ENCODE assay signal across 8 cellular contexts in genomic region chr17:79991140-79991923, GRCh38. TPM values are rescaled to one million over a fixed set of nuclear protein-coding genes. Genes with fewer than 3 reads are reported as not detected.
DNase-seq lines count a peak whose midpoint lies in the region; ATAC-seq and TF ChIP-seq lines count a peak whose summit lies in the region.

No MANE protein-coding gene starts in this region.

- H3K27ac Mint-ChIP-seq in HFFc6: no peak overlapping the region
- H3K27ac Mint-ChIP-seq in activated CD4-positive, alpha-beta memory T cell treated with anti-CD3 and anti-CD28 coated beads, Interleukin-2, amount 10 ng/mL, durations not matched to agents 7 days and 5 days: no peak overlapping the region

- no peaks in the 10 kb centered on the region; the same call in 1 of the 2 replicates for H3K27me3 Mint-ChIP-seq in HFFc6 (ENCODE audit: insufficient read depth)
- H3K27me3 Mint-ChIP-seq in activated CD4-positive, alpha-beta memory T cell treated with anti-CD3 and anti-CD28 coated beads, Interleukin-2, amount 10 ng/mL, durations not matched to agents 7 days and 5 days: peaks cover 11% of the 10 kb centered on the region

- DNase-seq in AG09319 (ENCODE audit: extremely low read depth, low read depth): peak; percentile 43
- DNase-seq in HFFc6: peak; percentile 72
- peak; percentile 83 for DNase-seq in NCI-H748 (lab: John Stamatoyannopoulos, UW; ENCODE audit: unreplicated experiment)
- peak; percentile 87 for DNase-seq in activated CD4-positive, alpha-beta memory T cell treated with anti-CD3 and anti-CD28 coated beads, Interleukin-2, amount 10 ng/mL, durations not matched to agents 7 days and 5 days
- peak; percentile 93 for DNase-seq in ecto neural progenitor cell (ENCODE audit: low spot score)
- DNase-seq in medulla oblongata (ENCODE audit: extremely low spot score): peak; percentile 81
- DNase-seq in stimulated activated CD8-positive, alpha-beta memory T cell treated with anti-CD3 and anti-CD28 coated beads, Interleukin-12 subunit alpha, Interleukin-12 subunit beta, amount 100 ng/mL, for 4 hours (ENCODE audit: low read depth): peak; percentile 62

- ATAC-seq in HG03521 (IDR thresholded peaks at IDR 0.05; ENCODE audit: unreplicated experiment): no peak

- POLR2A ChIA-PET in activated CD4-positive, alpha-beta memory T cell treated with anti-CD3 and anti-CD28 coated beads, Interleukin-2, amount 10 ng/mL, durations not matched to agents 7 days and 5 days (lab: Charles Lee): no interaction called here

- H3K36me3 Mint-ChIP-seq in HFFc6 (ENCODE audit: low read depth): no peaks in the 10 kb centered on the region
- no peaks in the 10 kb centered on the region for H3K36me3 Mint-ChIP-seq in activated CD4-positive, alpha-beta memory T cell treated with anti-CD3 and anti-CD28 coated beads, Interleukin-2, amount 10 ng/mL, durations not matched to agents 7 days and 5 days (ENCODE audit: low read depth)

- peak overlapping the region; percentile 81 for H3K4me3 Mint-ChIP-seq in HFFc6
- H3K4me3 Mint-ChIP-seq in activated CD4-positive, alpha-beta memory T cell treated with anti-CD3 and anti-CD28 coated beads, Interleukin-2, amount 10 ng/mL, durations not matched to agents 7 days and 5 days: peak overlapping the region; percentile 49

- peaks cover 41% of the 10 kb centered on the region for H3K4me1 Mint-ChIP-seq in HFFc6 (ENCODE audit: low read depth)
- H3K4me1 Mint-ChIP-seq in activated CD4-positive, alpha-beta memory T cell treated with anti-CD3 and anti-CD28 coated beads, Interleukin-2, amount 10 ng/mL, durations not matched to agents 7 days and 5 days: peaks cover 27% of the 10 kb centered on the region

- CTCF ChIA-PET in activated CD4-positive, alpha-beta memory T cell treated with anti-CD3 and anti-CD28 coated beads, Interleukin-2, amount 10 ng/mL, durations not matched to agents 7 days and 5 days (lab: Charles Lee): interaction anchor here (0.7 to 1.5 kb wide), 3 partner anchors 17 to 250 kb away, joined by 3 to 4 read pairs (median 3); no protein-coding TSS in a partner anchor

- no peaks in the 10 kb centered on the region for H3K9me3 Mint-ChIP-seq in HFFc6
- no peaks in the 10 kb centered on the region for H3K9me3 Mint-ChIP-seq in activated CD4-positive, alpha-beta memory T cell treated with anti-CD3 and anti-CD28 coated beads, Interleukin-2, amount 10 ng/mL, durations not matched to agents 7 days and 5 days

- TF ChIP-seq CTCF in AG09319 (IDR thresholded peaks at IDR 0.05; ENCODE audit: low read depth, low read length) (peak; percentile 65), HFFc6 (IDR thresholded peaks at IDR 0.05) (peak; percentile 83)

RNA-seq across cellular contexts. Expression of gene TBC1D16, which starts 44.3 kb away (rescaled TPM):
- total RNA-seq in HFFc6 (2021; fragmentation: NEBNext Ultra II Directional; extraction: Animal tissue kit (Norgen Biotek cat#: 25700)): 10 to 100 TPM; 15.1 to 25.5 (median 17.9) TPM
- total RNA-seq in activated CD4-positive, alpha-beta memory T cell treated with anti-CD3 and anti-CD28 coated beads, Interleukin-2, amount 10 ng/mL, durations not matched to agents 7 days and 5 days: under 1 TPM; 0.63 TPM

RNA-seq across cellular contexts. Expression of gene CCDC40, which starts 45.1 kb away (rescaled TPM):
- 1 to 10 TPM; 1.7 to 3.2 (median 2.1) TPM for total RNA-seq in HFFc6 (2021; fragmentation: NEBNext Ultra II Directional; extraction: Animal tissue kit (Norgen Biotek cat#: 25700))
- total RNA-seq in activated CD4-positive, alpha-beta memory T cell treated with anti-CD3 and anti-CD28 coated beads, Interleukin-2, amount 10 ng/mL, durations not matched to agents 7 days and 5 days: not detected

Comparison
In these comparisons a context has a peak if more than half of its experiments do, and no peak if none do; other contexts are left out.
1. DNase-seq: peak in every context shown above with its lines; median percentile 93 in ecto neural progenitor cell; 87 in activated CD4-positive, alpha-beta memory T cell treated with anti-CD3 and anti-CD28 coated beads, Interleukin-2, amount 10 ng/mL, durations not matched to agents 7 days and 5 days; 83 in NCI-H748; 81 in medulla oblongata; 72 in HFFc6; 62 in stimulated activated CD8-positive, alpha-beta memory T cell treated with anti-CD3 and anti-CD28 coated beads, Interleukin-12 subunit alpha, Interleukin-12 subunit beta, amount 100 ng/mL, for 4 hours; 43 in AG09319.
2. RNA of gene TBC1D16, which starts 44.3 kb away (total RNA-seq): 15.1 to 25.5 TPM in HFFc6; 0.63 TPM in activated CD4-positive, alpha-beta memory T cell treated with anti-CD3 and anti-CD28 coated beads, Interleukin-2, amount 10 ng/mL, durations not matched to agents 7 days and 5 days; every median in the first group is over 4 times any median in the second.